In the genomic region with DNA sequence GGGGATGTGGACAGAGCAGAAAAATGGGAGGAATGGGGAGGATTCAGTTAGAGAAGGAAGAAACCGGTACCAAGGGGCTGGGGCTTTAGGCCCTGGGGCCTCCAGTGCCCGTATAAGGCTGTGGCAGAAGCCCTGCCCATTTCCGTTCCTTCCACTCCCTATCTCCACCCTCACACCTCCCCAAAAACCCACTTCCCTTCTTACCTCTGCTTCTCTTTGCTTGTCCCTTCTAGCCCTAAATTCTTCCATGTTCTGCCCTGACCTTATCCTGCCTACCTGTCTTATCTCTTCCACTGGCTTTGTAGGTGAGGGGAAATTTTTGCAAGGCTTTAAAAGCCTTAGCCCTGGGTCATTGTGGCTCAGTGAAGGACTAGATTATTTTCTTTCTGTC, we compare ENCODE assay signal across 6 cellular contexts. TPM values are rescaled to one million over a fixed set of nuclear protein-coding genes. Genes with fewer than 3 reads are reported as not detected.
DNase-seq lines count a peak whose midpoint lies in the region; ATAC-seq and TF ChIP-seq lines count a peak whose summit lies in the region.

No MANE protein-coding gene starts in this region.

- H3K79me2 ChIP-seq in MM.1S (ENCODE audit: low read length): peaks cover 86% of the 10 kb centered on the region

- peak overlapping the region; percentile 98 for H3K27ac Mint-ChIP-seq in activated naive CD4-positive, alpha-beta T cell treated with anti-CD3 and anti-CD28 coated beads, Interleukin-2, amount 10 ng/mL, durations not matched to agents 7 days and 5 days

- CTCF ChIA-PET in activated naive CD4-positive, alpha-beta T cell treated with anti-CD3 and anti-CD28 coated beads, Interleukin-2, amount 10 ng/mL, durations not matched to agents 7 days and 5 days (lab: Charles Lee): interaction anchor here (0.8 kb wide), 1 partner anchor 56 kb away, joined by 3 read pairs; no protein-coding TSS in a partner anchor

- no peak overlapping the region for H2AFZ ChIP-seq in MM.1S (ENCODE audit: low read length)

- H3K9ac ChIP-seq in MM.1S (ENCODE audit: low read length) (no peak overlapping the region), skeletal muscle tissue (ENCODE audit: low read depth in 1 of 3, low read length in 3 of 3) (peak overlapping the region in 1 of 3 donors; percentile 51)

- H3K4me1 ChIP-seq in MM.1S (ENCODE audit: low read length) (peaks cover 35% of the 10 kb centered on the region), skeletal muscle tissue (ENCODE audit: control insufficient read depth in 3 of 3, insufficient read depth in 3 of 3, low read length in 3 of 3) (peaks cover 43 to 67% (median 49%) of the 10 kb centered on the region in 3 donors)

- H3K36me3 ChIP-seq in MM.1S (replicated peaks; ENCODE audit: insufficient read depth, low read length) (no peaks in the 10 kb centered on the region), skeletal muscle tissue (ENCODE audit: control insufficient read depth in 3 of 3, insufficient read depth in 3 of 3, low read length in 3 of 3) (peaks cover 38 to 44% (median 41%) of the 10 kb centered on the region in 3 donors)

- no peak for DNase-seq in MM.1S
- peak; percentile 79 for DNase-seq in activated naive CD4-positive, alpha-beta T cell treated with anti-CD3 and anti-CD28 coated beads, Interleukin-2, amount 10 ng/mL, durations not matched to agents 7 days and 5 days

- peaks cover 79% of the 10 kb centered on the region for H3F3A ChIP-seq in MM.1S (ENCODE audit: insufficient read depth, low read length)

- H4K20me1 ChIP-seq in MM.1S (ENCODE audit: insufficient read depth, low read length): peaks cover 28% of the 10 kb centered on the region

- H3K9me3 ChIP-seq in MM.1S (replicated peaks; ENCODE audit: insufficient read depth, low read length): no peaks in the 10 kb centered on the region
- no peaks in the 10 kb centered on the region for H3K9me3 ChIP-seq in skeletal muscle tissue (ENCODE audit: control insufficient read depth in 3 of 3, low read length in 3 of 3)

- H3K4me3 ChIP-seq in MM.1S (ENCODE audit: low read length) (no peak overlapping the region), skeletal muscle tissue (ENCODE audit: low read length in 3 of 3) (no peak overlapping the region)

- no peaks in the 10 kb centered on the region for H3K9me3 Mint-ChIP-seq in activated naive CD4-positive, alpha-beta T cell treated with anti-CD3 and anti-CD28 coated beads, Interleukin-2, amount 10 ng/mL, durations not matched to agents 7 days and 5 days

- no peaks in the 10 kb centered on the region for H3K9me2 ChIP-seq in MM.1S (replicated peaks; ENCODE audit: insufficient read depth, low read length)

- peaks cover 4% of the 10 kb centered on the region for H3K27me3 Mint-ChIP-seq in activated naive CD4-positive, alpha-beta T cell treated with anti-CD3 and anti-CD28 coated beads, Interleukin-2, amount 10 ng/mL, durations not matched to agents 7 days and 5 days

- peaks cover 47% of the 10 kb centered on the region for H3K4me1 Mint-ChIP-seq in activated naive CD4-positive, alpha-beta T cell treated with anti-CD3 and anti-CD28 coated beads, Interleukin-2, amount 10 ng/mL, durations not matched to agents 7 days and 5 days

- H3K27me3 ChIP-seq in MM.1S (replicated peaks; ENCODE audit: insufficient read depth, low read length) (no peaks in the 10 kb centered on the region), skeletal muscle tissue (ENCODE audit: control insufficient read depth in 3 of 3, insufficient read depth in 3 of 3, low read length in 3 of 3) (no peaks in the 10 kb centered on the region)

- H3K4me3 Mint-ChIP-seq in activated naive CD4-positive, alpha-beta T cell treated with anti-CD3 and anti-CD28 coated beads, Interleukin-2, amount 10 ng/mL, durations not matched to agents 7 days and 5 days: peak overlapping the region; percentile 92

- H3K27ac ChIP-seq in MM.1S (ENCODE audit: low read length): peak overlapping the region; percentile 55; the same call in 1 of the 2 replicates
- H3K27ac ChIP-seq in skeletal muscle tissue (ENCODE audit: low read depth, low read length): peak overlapping the region; percentile 81

- peak overlapping the region; percentile 95; the same call in 1 of the 2 replicates for H3K4me2 ChIP-seq in MM.1S (ENCODE audit: low read depth, low read length)

- no peak for ATAC-seq in esophagus mucosa
- ATAC-seq in GM18520 (IDR thresholded peaks at IDR 0.05; ENCODE audit: unreplicated experiment): no peak
- ATAC-seq in HG03565 (IDR thresholded peaks at IDR 0.05; ENCODE audit: unreplicated experiment): no peak

- no peak for TF ChIP-seq CTCF in MM.1S (IDR thresholded peaks at IDR 0.05; ENCODE audit: low read length)

- H3K36me3 Mint-ChIP-seq in activated naive CD4-positive, alpha-beta T cell treated with anti-CD3 and anti-CD28 coated beads, Interleukin-2, amount 10 ng/mL, durations not matched to agents 7 days and 5 days: peaks cover 71% of the 10 kb centered on the region

RNA-seq across cellular contexts. Expression of a gene that starts 4.1 kb away (rescaled TPM):
- total RNA-seq in skeletal muscle tissue (12.0 TPM), esophagus mucosa (79.2 TPM)

RNA-seq across cellular contexts. Expression of a gene that starts 4.2 kb away (rescaled TPM):
- total RNA-seq in skeletal muscle tissue (137 TPM), esophagus mucosa (455 TPM)

RNA-seq across cellular contexts. Expression of a gene that starts 4.3 kb away (rescaled TPM):
- total RNA-seq in skeletal muscle tissue (59.5 TPM), esophagus mucosa (42.4 TPM)

RNA-seq across cellular contexts. Expression of a gene that starts 6.8 kb away (rescaled TPM):
- total RNA-seq in skeletal muscle tissue (2,880 TPM), esophagus mucosa (1.5 TPM)

RNA-seq across cellular contexts. Expression of a gene that starts 12.1 kb away (rescaled TPM):
- total RNA-seq in skeletal muscle tissue (under 0.01 TPM), esophagus mucosa (not detected)
